In the genomic region with DNA sequence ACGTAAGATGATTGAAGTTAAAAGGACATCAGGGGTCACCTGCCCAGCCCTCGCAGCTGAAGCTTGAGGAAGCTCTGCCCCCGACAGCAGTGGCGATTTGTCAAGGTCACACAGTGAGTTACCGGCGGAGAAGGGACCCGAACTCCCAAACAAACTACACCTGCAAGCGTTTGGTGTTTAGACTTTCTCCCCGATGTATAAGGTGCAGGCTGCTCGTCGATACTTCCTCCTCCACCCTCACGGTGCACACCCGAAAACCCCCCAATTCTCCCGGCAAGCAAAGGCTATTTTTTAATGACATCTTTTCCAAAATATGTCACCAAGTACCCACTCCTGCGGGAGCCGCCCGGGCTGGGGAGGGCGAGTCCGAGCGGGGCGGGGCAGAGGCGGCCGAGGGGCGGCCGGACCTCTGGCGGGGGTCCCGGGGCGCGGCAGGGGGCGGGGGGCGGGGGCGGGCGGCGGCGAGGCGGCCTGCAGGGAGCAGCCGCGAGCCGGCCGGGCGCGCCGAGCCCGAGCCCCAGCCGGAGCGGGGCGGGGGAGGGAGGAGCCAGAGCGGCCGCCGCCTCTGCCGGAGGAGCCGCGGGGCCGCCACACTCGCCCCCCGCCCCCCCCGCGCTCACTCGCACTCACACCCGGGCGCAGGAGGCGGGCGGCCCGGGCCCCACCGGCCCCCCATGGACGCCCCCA, we compare ENCODE assay signal across 8 cellular contexts. TPM values are rescaled to one million over a fixed set of nuclear protein-coding genes. Genes with fewer than 3 reads are reported as not detected.
DNase-seq lines count a peak whose midpoint lies in the region; ATAC-seq and TF ChIP-seq lines count a peak whose summit lies in the region.

A gene with protein sequence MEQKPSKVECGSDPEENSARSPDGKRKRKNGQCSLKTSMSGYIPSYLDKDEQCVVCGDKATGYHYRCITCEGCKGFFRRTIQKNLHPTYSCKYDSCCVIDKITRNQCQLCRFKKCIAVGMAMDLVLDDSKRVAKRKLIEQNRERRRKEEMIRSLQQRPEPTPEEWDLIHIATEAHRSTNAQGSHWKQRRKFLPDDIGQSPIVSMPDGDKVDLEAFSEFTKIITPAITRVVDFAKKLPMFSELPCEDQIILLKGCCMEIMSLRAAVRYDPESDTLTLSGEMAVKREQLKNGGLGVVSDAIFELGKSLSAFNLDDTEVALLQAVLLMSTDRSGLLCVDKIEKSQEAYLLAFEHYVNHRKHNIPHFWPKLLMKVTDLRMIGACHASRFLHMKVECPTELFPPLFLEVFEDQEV (plus strand): TSS at position 619 of the 687 bp plus-strand sequence. CDS start 11,524 bp downstream, outside the sequence.

- H3K9ac ChIP-seq in endocrine pancreas (ENCODE audit: control insufficient read depth, insufficient read depth, low read length) = peak within 1 kb of the TSS; percentile 78
- H3K9ac ChIP-seq in mesendoderm (ENCODE audit: low read length) = peak within 1 kb of the TSS; percentile 89

- H3K79me1 ChIP-seq in mesendoderm (ENCODE audit: low read length) = no peaks in the 10 kb centered on the region

- H3K4me1 ChIP-seq in HEK293 (ENCODE audit: control insufficient read depth, insufficient read depth, low read length) (peaks cover 17% of the 10 kb centered on the region), endocrine pancreas (ENCODE audit: control insufficient read depth, insufficient read depth, low read length) (no peaks in the 10 kb centered on the region), mesendoderm (ENCODE audit: control insufficient read depth, low read depth, low read length) (peaks cover 2% of the 10 kb centered on the region)

- CTCF ChIA-PET in HEK293 (lab: Yijun Ruan, JAX) = interaction anchor here (0.5 to 10.6 kb wide), 13 partner anchors 10 to 587 kb away, joined by 3 to 166 read pairs (median 4); no protein-coding TSS in a partner anchor

- H3K36me3 ChIP-seq in HEK293 (ENCODE audit: control insufficient read depth in 2 of 2, insufficient read depth in 1 of 2, low read length in 2 of 2) (no peaks in the 10 kb centered on the region), endocrine pancreas (ENCODE audit: control insufficient read depth, insufficient read depth, low read length) (no peaks in the 10 kb centered on the region), mesendoderm (ENCODE audit: control insufficient read depth, insufficient read depth, low read length) (no peaks in the 10 kb centered on the region)

- no peak within 1 kb of the TSS for H4K5ac ChIP-seq in mesendoderm (ENCODE audit: low read length)

- DNase-seq in EL = peak; percentile 58
- DNase-seq in NCI-H460 (ENCODE audit: extremely low read depth, low read depth) = peak; percentile 48
- peak; percentile 80 for DNase-seq in activated CD8-positive, alpha-beta memory T cell treated with anti-CD3 and anti-CD28 coated beads, Interleukin-2, amount 50 U/mL, for 48 hours
- peak; percentile 57 for DNase-seq in mesendoderm
- DNase-seq in stimulated activated CD8-positive, alpha-beta memory T cell treated with anti-CD3 and anti-CD28 coated beads, Interleukin-2, amount 100 ng/mL, for 48 hours (ENCODE audit: low read depth in 2 of 2) = peak; percentile 44 to 58

- whole genome bisulfite sequencing in mesendoderm (ENCODE audit: extremely low coverage, insufficient coverage, low lambda C conversion rate) = no CpG with 5 or more reads among the region's 66 CpGs

- no peak within 1 kb of the TSS for H4K8ac ChIP-seq in mesendoderm (ENCODE audit: low read depth, low read length)

- ATAC-seq in HG03469 (IDR thresholded peaks at IDR 0.05; ENCODE audit: unreplicated experiment) = no peak

- peak within 1 kb of the TSS; percentile 97 for H3K56ac ChIP-seq in mesendoderm (ENCODE audit: low read length)

- peak within 1 kb of the TSS; percentile 88 for H3K4me2 ChIP-seq in mesendoderm (ENCODE audit: low read length)

- no peaks in the 10 kb centered on the region for H3K27me3 ChIP-seq in endocrine pancreas (ENCODE audit: control insufficient read depth, insufficient read depth, low read length)
- H3K27me3 ChIP-seq in mesendoderm (ENCODE audit: insufficient read depth, low read length, poor library complexity) = no peaks in the 10 kb centered on the region

- H3K4me3 ChIP-seq in HEK293 (ENCODE audit: low read depth, low read length) (peak within 1 kb of the TSS; percentile 84), endocrine pancreas (ENCODE audit: control insufficient read depth, insufficient read depth, low read length) (peak within 1 kb of the TSS; percentile 45), mesendoderm (ENCODE audit: low read length) (peak within 1 kb of the TSS; percentile 81)

- no peak within 1 kb of the TSS for H2AK5ac ChIP-seq in mesendoderm (ENCODE audit: low read length)

- H3K27ac ChIP-seq in HEK293 (ENCODE audit: extremely low read depth, low read depth, low read length) (peak within 1 kb of the TSS; percentile 86; the same call in 1 of the 2 replicates), mesendoderm (ENCODE audit: low read depth, low read length) (no peak within 1 kb of the TSS)

- peak within 1 kb of the TSS; percentile 52 for H3K18ac ChIP-seq in mesendoderm (ENCODE audit: low read length)

- TF ChIP-seq CTCF in HEK293 (tag by site-specific recombination; IDR thresholded peaks at IDR 0.05) = no peak

- H3K79me2 ChIP-seq in mesendoderm (ENCODE audit: control insufficient read depth, insufficient read depth, low read length) = no peaks in the 10 kb centered on the region

- POLR2A ChIA-PET in HEK293 (lab: Yijun Ruan, JAX) = interaction anchor here (0.8 to 2.4 kb wide), 9 partner anchors 8 to 77 kb away, joined by 3 to 12 read pairs (median 3); partner anchors contain the start of genes CASC3 and MED24

- peak within 1 kb of the TSS; percentile 16 for H2BK120ac ChIP-seq in mesendoderm (ENCODE audit: low read depth, low read length)

- no peak within 1 kb of the TSS for H3K4ac ChIP-seq in mesendoderm (ENCODE audit: low read depth, low read length)

- H2BK5ac ChIP-seq in mesendoderm (ENCODE audit: low read length) = no peak within 1 kb of the TSS

- H3K23ac ChIP-seq in mesendoderm (ENCODE audit: low read length) = no peak within 1 kb of the TSS

- no peaks in the 10 kb centered on the region for H3K9me3 ChIP-seq in HEK293 (ENCODE audit: control insufficient read depth, insufficient read depth, low read depth, low read length)
- no peaks in the 10 kb centered on the region for H3K9me3 ChIP-seq in endocrine pancreas (ENCODE audit: control insufficient read depth, low read length)

- H2BK15ac ChIP-seq in mesendoderm (replicated peaks; ENCODE audit: low read depth) = no peak within 1 kb of the TSS

TF ChIP-seq in HEK293, 187 proteins besides CTCF, POLR2A, EP300 and RAD21 (continues in another document):
- TF ChIP-seq ZEB2 (tag by site-specific recombination; IDR thresholded peaks at IDR 0.05) = 0 out of 2 replicates have a peak, but pooled peaks have one; percentile 15
- TF ChIP-seq, protein P1, sequence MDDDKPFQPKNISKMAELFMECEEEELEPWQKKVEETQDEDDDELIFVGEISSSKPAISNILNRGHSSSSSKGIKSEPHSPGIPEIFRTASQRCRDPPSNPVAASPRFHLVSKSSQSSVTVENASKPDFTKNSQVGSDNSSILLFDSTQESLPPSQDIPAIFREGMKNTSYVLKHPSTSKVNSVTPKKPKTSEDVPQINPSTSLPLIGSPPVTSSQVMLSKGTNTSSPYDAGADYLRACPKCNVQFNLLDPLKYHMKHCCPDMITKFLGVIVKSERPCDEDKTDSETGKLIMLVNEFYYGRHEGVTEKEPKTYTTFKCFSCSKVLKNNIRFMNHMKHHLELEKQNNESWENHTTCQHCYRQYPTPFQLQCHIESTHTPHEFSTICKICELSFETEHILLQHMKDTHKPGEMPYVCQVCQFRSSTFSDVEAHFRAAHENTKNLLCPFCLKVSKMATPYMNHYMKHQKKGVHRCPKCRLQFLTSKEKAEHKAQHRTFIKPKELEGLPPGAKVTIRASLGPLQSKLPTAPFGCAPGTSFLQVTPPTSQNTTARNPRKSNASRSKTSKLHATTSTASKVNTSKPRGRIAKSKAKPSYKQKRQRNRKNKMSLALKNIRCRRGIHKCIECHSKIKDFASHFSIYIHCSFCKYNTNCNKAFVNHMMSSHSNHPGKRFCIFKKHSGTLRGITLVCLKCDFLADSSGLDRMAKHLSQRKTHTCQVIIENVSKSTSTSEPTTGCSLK (tag by site-specific recombination; IDR thresholded peaks at IDR 0.05) = no peak
- TF ChIP-seq KLF1 (tag by site-specific recombination; IDR thresholded peaks at IDR 0.05) = 0 out of 2 replicates have a peak, but pooled peaks have one; percentile 16
- peak; percentile 37; the same call in 1 of the 2 replicates for TF ChIP-seq ZNF398 (tag by site-specific recombination; IDR thresholded peaks at IDR 0.05)
- TF ChIP-seq ZNF155 (tag by site-specific recombination; IDR thresholded peaks at IDR 0.05) = no peak
- no peak for TF ChIP-seq ZNF239 (tag by site-specific recombination; IDR thresholded peaks at IDR 0.05)
- no peak for TF ChIP-seq ZFP69B (tag by site-specific recombination; IDR thresholded peaks at IDR 0.05)

RNA-seq across cellular contexts. Expression of the gene that starts here (rescaled TPM):
- 6.2 and 6.9 TPM in 2 replicates for total RNA-seq in NCI-H460 (2014; rRNA removed; shearing (Covaris generic))
- 10.6 and 11.5 TPM in 2 replicates for polyA plus RNA-seq in NCI-H460 (2014; cell fraction: nucleus; rRNA removed)
- 2.5 TPM for polyA plus RNA-seq in mesendoderm (2013, experiment 1 of 2)
- polyA plus RNA-seq in mesendoderm (2013, experiment 2 of 2) = 2.9 TPM
